ENCODE assay signal across 30 cellular contexts in the genomic region with DNA sequence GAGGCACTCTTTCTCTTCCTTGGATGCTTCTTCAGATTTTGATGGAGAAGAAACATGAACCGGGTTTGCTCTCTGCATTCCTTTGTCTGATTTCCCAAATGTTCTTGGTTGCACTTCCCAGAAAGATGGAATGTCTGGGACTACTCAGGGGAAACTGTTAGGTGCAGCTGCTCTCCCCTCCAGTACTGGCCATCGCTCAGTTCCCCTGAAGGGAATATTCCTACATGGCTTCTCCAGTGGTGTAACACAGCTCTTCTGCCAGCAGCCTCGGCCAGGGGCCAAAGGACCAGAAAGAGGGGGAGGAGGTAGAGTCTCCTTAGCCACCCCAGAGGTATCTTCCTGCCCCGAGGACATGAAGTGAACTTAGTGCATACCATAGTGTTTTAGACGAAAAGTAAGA. TPM values are rescaled to one million over a fixed set of nuclear protein-coding genes. Genes with fewer than 3 reads are reported as not detected.
DNase-seq lines count a peak whose midpoint lies in the region; ATAC-seq, FAIRE-seq and TF ChIP-seq lines count a peak whose summit lies in the region.
"Had no signal": no experiment of that assay in that cellular context is flagged by ENCODE, and none has a peak within 500 bp of the region (broad histone marks: within the 10 kb centered on the region; RNA-seq: fewer than 3 reads in every experiment).

No MANE protein-coding gene starts in this region.

- no peak overlapping the region for H3K4me2 ChIP-seq in H1 (ENCODE audit: insufficient read depth in 1 of 2, low read depth in 2 of 2, low read length in 2 of 2)

- H3K27me3 ChIP-seq in H1 (replicated peaks in 1 of 4; ENCODE audit: control insufficient read depth in 3 of 4, extremely low read depth in 1 of 4, insufficient read depth in 3 of 4, low read length in 3 of 4) (no peaks in the 10 kb centered on the region), gastrocnemius medialis (no peaks in the 10 kb centered on the region)
- H3K27me3 ChIP-seq: colonic mucosa had no signal

- no peak overlapping the region for H2BK120ac ChIP-seq in H1 (replicated peaks; ENCODE audit: low read depth, low read length)

- H3K14ac ChIP-seq in H1 (ENCODE audit: insufficient read length) = no peak overlapping the region

- H3K4ac ChIP-seq in H1 (replicated peaks; ENCODE audit: insufficient read length, low read depth, low read length) = no peak overlapping the region

- H4K8ac ChIP-seq in H1 (ENCODE audit: extremely low read depth, insufficient read depth, low read length) = no peak overlapping the region

- TF ChIP-seq RAD21 in H1 (IDR thresholded peaks at IDR 0.05 in 1 of 2, conservative IDR thresholded peaks at IDR 0.05 in 1 of 2; ENCODE audit: low read depth in 2 of 2, low read length in 2 of 2) = no peak

- no peaks in the 10 kb centered on the region for H3K79me1 ChIP-seq in H1 (ENCODE audit: low read depth, low read length)

- no peak for TF ChIP-seq CTCF in H1 (IDR thresholded peaks at IDR 0.05; ENCODE audit: control extremely low read depth in 1 of 3, insufficient read depth in 1 of 3, low read depth in 1 of 3, low read length in 3 of 3)
- no peak for TF ChIP-seq CTCF in gastrocnemius medialis (IDR thresholded peaks at IDR 0.05 in 4 of 5, conservative IDR thresholded peaks at IDR 0.05 in 1 of 5)

- POLR2A ChIA-PET in H1 (lab: Charles Lee; ENCODE audit: partially characterized antibody) = no interaction called here

- H2BK5ac ChIP-seq in H1 (ENCODE audit: low read depth, low read length) = no peak overlapping the region

- intact Hi-C loops in gastrocnemius medialis (cut with DNase I; ENCODE audit: low total_unique reads) = no loop called here

- no peaks in the 10 kb centered on the region for H3K9me3 ChIP-seq in H1 (ENCODE audit: insufficient read depth in 2 of 2, low read depth in 1 of 2, low read length in 1 of 2)
- H3K9me3 ChIP-seq in gastrocnemius medialis = no peaks in the 10 kb centered on the region
- H3K9me3 ChIP-seq: colonic mucosa had no signal

- H3K4me1 ChIP-seq in H1 (replicated peaks in 1 of 4; ENCODE audit: control insufficient read depth in 3 of 4, insufficient read depth in 4 of 4, low read length in 3 of 4) = no peaks in the 10 kb centered on the region
- no peaks in the 10 kb centered on the region for H3K4me1 ChIP-seq in gastrocnemius medialis
- H3K4me1 ChIP-seq: colonic mucosa had no signal

- no peak overlapping the region for H2BK15ac ChIP-seq in H1 (ENCODE audit: low read length)

- H2AFZ ChIP-seq in H1 (ENCODE audit: low read length) = 0 out of 2 replicates have a peak overlapping the region, but pooled peaks have one; percentile 16
- H2AFZ ChIP-seq: GM23248 had no signal

- H2BK12ac ChIP-seq in H1 (ENCODE audit: low read depth, low read length) = no peak overlapping the region

- H3K79me2 ChIP-seq in H1 (ENCODE audit: control insufficient read depth in 1 of 2, insufficient read depth in 2 of 2, low read length in 2 of 2) = no peaks in the 10 kb centered on the region

- no peak for TF ChIP-seq POLR2A in H1 (IDR thresholded peaks at IDR 0.05; ENCODE audit: control extremely low read depth in 1 of 2, low read depth in 2 of 2, low read length in 2 of 2)
- no peak for TF ChIP-seq POLR2A in gastrocnemius medialis (IDR thresholded peaks at IDR 0.05)

- H3K4me3 ChIP-seq in H1 (ENCODE audit: extremely low read depth in 1 of 4, insufficient read depth in 2 of 4, low read depth in 3 of 4, low read length in 4 of 4) = no peak overlapping the region
- H3K4me3 ChIP-seq in gastrocnemius medialis = no peak overlapping the region
- H3K4me3 ChIP-seq: colonic mucosa, GM23248 had no signal

- H3K18ac ChIP-seq in H1 (ENCODE audit: extremely low read depth, low read length) = no peak overlapping the region

- H3K23ac ChIP-seq in H1 (ENCODE audit: insufficient read length) = no peak overlapping the region

- H3K36me3 ChIP-seq in H1 (ENCODE audit: control insufficient read depth in 2 of 4, insufficient read depth in 4 of 4, low read length in 3 of 4) (no peaks in the 10 kb centered on the region), gastrocnemius medialis (no peaks in the 10 kb centered on the region)
- H3K36me3 ChIP-seq: colonic mucosa had no signal

- ATAC-seq in gastrocnemius medialis (peak; percentile 72 to 82), HG02610 (IDR thresholded peaks at IDR 0.05; ENCODE audit: unreplicated experiment) (no peak), SK-N-SH treated with all-trans-retinoic acid at 6 μM for 48 hours (no peak)
- ATAC-seq: effector memory CD8-positive, alpha-beta T cell had no signal

- H4K91ac ChIP-seq in H1 (replicated peaks; ENCODE audit: insufficient read length, low read length) = no peak overlapping the region

- FAIRE-seq in H1 (lab: Jason Lieb, UNC) = no peak
- FAIRE-seq: bronchial epithelial cell, GM12892 had no signal

- in situ Hi-C loops in gastrocnemius medialis (cut with MboI; ENCODE audit: low sequenced_read_pairs in 4 of 4) = loop anchor here in 2 of 4 donors (25.0 kb wide), 1 partner anchor 687 kb away; no protein-coding TSS in a partner anchor

- TF ChIP-seq EP300 in H1 (IDR thresholded peaks at IDR 0.05; ENCODE audit: borderline replicate concordance in 1 of 2, low read depth in 2 of 2, low read length in 2 of 2) = no peak

- DNase-seq in EH (ENCODE audit: low read depth) (peak; percentile 15), H1 (ENCODE audit: low read depth in 1 of 2, low spot score in 2 of 2) (no peak), islet precursor cell (peak; percentile 54), gastrocnemius medialis (peak; percentile 34 to 72), HUDEP-2 (lab: John Stamatoyannopoulos, UW; ENCODE audit: unreplicated experiment in 76 of 76) (no peak), kidney glomerular epithelial cell (lab: John Stamatoyannopoulos, UW) (no peak)
- DNase-seq: activated CD4-positive, alpha-beta T cell treated with anti-CD3 and anti-CD28 coated beads for 4 hours; activated naive CD4-positive, alpha-beta T cell treated with anti-CD3 and anti-CD28 coated beads for 36 hours; activated T-cell treated with anti-CD3 and anti-CD28 coated beads, Interleukin-2, amount 50 U/mL, for 48 hours; AML-193; CD4-positive, alpha-beta T cell; colonic mucosa; effector memory CD8-positive, alpha-beta T cell; EL; erythroblast; foreskin fibroblast; GM23248; KG1; mesendoderm; NCI-H1436; NCI-H2107; NCI-H446; NCI-H82; nucleus accumbens; stimulated activated CD4-positive, alpha-beta T cell treated with anti-CD3 and anti-CD28 coated beads, Interleukin-12 subunit alpha, Interleukin-12 subunit beta, amount 100 ng/mL, for 4 hours; stimulated activated CD4-positive, alpha-beta T cell treated with anti-CD3 and anti-CD28 coated beads, Interleukin-4, amount 100 ng/mL, for 1 hour had no signal

- H2BK20ac ChIP-seq in H1 (ENCODE audit: low read length) = no peak overlapping the region

- no peaks in the 10 kb centered on the region for H3K23me2 ChIP-seq in H1 (ENCODE audit: low read depth, low read length)

- no peak overlapping the region for H3K9ac ChIP-seq in H1 (replicated peaks in 1 of 4; ENCODE audit: extremely low read depth in 1 of 4, low read depth in 3 of 4, low read length in 3 of 4)
- H3K9ac ChIP-seq: GM23248 had no signal

- CTCF ChIA-PET in H1 (lab: Charles Lee; ENCODE audit: partially characterized antibody) = interaction anchor here (1.0 to 1.4 kb wide), 2 partner anchors 12 to 19 kb away, joined by 3 to 5 read pairs; no protein-coding TSS in a partner anchor

- H4K5ac ChIP-seq in H1 (ENCODE audit: insufficient read length, low read depth, low read length) = no peak overlapping the region

- H2AK5ac ChIP-seq in H1 (ENCODE audit: low read depth, low read length) = no peak overlapping the region

- no peaks in the 10 kb centered on the region for H4K20me1 ChIP-seq in H1 (replicated peaks in 1 of 2; ENCODE audit: control insufficient read depth in 1 of 2, insufficient read depth in 2 of 2, low read length in 2 of 2)

- no peak overlapping the region for H3K56ac ChIP-seq in H1 (replicated peaks; ENCODE audit: insufficient read length, low read depth, low read length)

- WGBS in H1 (ENCODE audit: extremely low coverage in 1 of 2, insufficient coverage in 1 of 2, insufficient read length in 1 of 2, insufficient replicate concordance in 2 of 2, low coverage in 1 of 2, low lambda C conversion rate in 2 of 2, missing lambda C conversion rate in 1 of 2), 2 experiments = 89% methylated on average over 5 of the region's 5 CpGs; no CpG with 5 or more reads in 1 of the 2 experiments

- no peak overlapping the region for H3K27ac ChIP-seq in H1 (ENCODE audit: low read depth, low read length)
- peak overlapping the region; percentile 21 to 61 (median 40) for H3K27ac ChIP-seq in gastrocnemius medialis
- H3K27ac ChIP-seq: colonic mucosa, GM23248 had no signal

TF ChIP-seq in SK-N-SH treated with all-trans-retinoic acid at 6 μM for 48 hours, 23 proteins besides CTCF, POLR2A, EP300 and RAD21 (continues in another document):
- TF ChIP-seq ZNF8 (CRISPR knock-in tag; IDR thresholded peaks at IDR 0.05) = no peak
- TF ChIP-seq ZFP3 (CRISPR knock-in tag; IDR thresholded peaks at IDR 0.05) = no peak
- TF ChIP-seq, protein P1, sequence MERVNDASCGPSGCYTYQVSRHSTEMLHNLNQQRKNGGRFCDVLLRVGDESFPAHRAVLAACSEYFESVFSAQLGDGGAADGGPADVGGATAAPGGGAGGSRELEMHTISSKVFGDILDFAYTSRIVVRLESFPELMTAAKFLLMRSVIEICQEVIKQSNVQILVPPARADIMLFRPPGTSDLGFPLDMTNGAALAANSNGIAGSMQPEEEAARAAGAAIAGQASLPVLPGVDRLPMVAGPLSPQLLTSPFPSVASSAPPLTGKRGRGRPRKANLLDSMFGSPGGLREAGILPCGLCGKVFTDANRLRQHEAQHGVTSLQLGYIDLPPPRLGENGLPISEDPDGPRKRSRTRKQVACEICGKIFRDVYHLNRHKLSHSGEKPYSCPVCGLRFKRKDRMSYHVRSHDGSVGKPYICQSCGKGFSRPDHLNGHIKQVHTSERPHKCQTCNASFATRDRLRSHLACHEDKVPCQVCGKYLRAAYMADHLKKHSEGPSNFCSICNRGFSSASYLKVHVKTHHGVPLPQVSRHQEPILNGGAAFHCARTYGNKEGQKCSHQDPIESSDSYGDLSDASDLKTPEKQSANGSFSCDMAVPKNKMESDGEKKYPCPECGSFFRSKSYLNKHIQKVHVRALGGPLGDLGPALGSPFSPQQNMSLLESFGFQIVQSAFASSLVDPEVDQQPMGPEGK (CRISPR knock-in tag; IDR thresholded peaks at IDR 0.05; ENCODE audit: borderline replicate concordance) = no peak
- no peak for TF ChIP-seq SNAI2 (CRISPR knock-in tag; IDR thresholded peaks at IDR 0.05)
- TF ChIP-seq ISL1 (CRISPR knock-in tag; IDR thresholded peaks at IDR 0.05) = no peak

RNA-seq across cellular contexts. Expression of a gene that starts 33.5 kb away (rescaled TPM):
- 36.6 and 37.7 TPM in 2 replicates for total RNA-seq in H1 (2021; fragmentation: NEBNext Ultra II Directional; extraction: Animal tissue kit (Norgen Biotek cat#: 25700))
- polyA plus RNA-seq in H1 (2011; rRNA removed) = 36.2 and 37.9 TPM in 2 replicates
- polyA plus RNA-seq in H1 (2011; cell fraction: cytosol; rRNA removed) = 33.4 TPM
- 26.4 TPM for polyA plus RNA-seq in H1 (2011; cell fraction: nucleus; rRNA removed)
- polyA plus RNA-seq in H1 (2012, experiment 1 of 2) = 20.8 to 29.9 TPM (median 25.4 TPM) in 4 replicates
- 22.0 TPM for polyA plus RNA-seq in H1 (2012, experiment 2 of 2)
- 27.3 TPM for polyA plus RNA-seq in H1 (2013, experiment 1 of 2)
- polyA plus RNA-seq in H1 (2013, experiment 2 of 2) = 27.5 TPM
- 42.7 and 50.5 TPM in 2 replicates for polyA minus RNA-seq in H1 (2011; rRNA and poly(A)+ RNA removed)
- 20.3 TPM for polyA minus RNA-seq in H1 (2011; cell fraction: cytosol; rRNA and poly(A)+ RNA removed)
- polyA minus RNA-seq in H1 (2011; cell fraction: nucleus; rRNA and poly(A)+ RNA removed) = 30.0 TPM
- total RNA-seq in gastrocnemius medialis = 10 to 100 TPM; 15.7 to 32.2 (median 22.2) TPM

Comparison
In these comparisons a context has a peak if more than half of its experiments do, and no peak if none do; other contexts are left out.
1. DNase-seq: peak in EH (single experiment), islet precursor cell (single experiment) and gastrocnemius medialis (2 of 2); none in H1 (0 of 2), HUDEP-2 (0 of 76) and kidney glomerular epithelial cell (single experiment).
2. ATAC-seq: peak in gastrocnemius medialis (2 of 2); none in HG02610 (single experiment) and SK-N-SH treated with all-trans-retinoic acid at 6 μM for 48 hours (single experiment).